In the genomic region with DNA sequence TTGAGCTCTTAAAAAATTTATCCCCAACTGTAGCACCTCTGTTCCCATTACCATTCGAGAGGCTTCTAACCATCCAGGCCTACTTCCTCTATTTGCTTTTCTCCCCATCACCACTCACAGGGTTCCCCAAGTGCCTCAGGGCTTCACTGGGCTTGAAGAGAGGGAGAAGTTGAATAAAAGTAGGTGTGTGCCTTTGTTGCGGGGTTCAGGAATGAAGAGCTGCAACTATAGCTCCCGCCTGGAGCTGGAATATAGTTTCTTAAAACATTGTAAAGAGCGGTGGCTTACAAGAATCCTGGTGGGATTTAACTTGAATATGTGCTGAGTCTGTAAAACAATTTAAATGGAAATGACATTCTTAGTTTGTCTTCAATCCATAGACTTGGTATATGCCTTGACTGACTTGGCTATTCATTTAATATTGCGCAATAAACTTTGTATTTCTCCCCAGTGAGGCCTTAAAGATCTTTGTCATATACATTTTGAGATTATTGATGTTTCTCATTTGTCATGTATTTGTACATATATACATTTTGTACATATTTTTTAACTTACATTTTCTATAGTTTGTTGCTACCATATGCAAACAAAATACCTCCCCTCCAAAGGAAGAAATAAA, we compare ENCODE assay signal across 18 cellular contexts. TPM values are rescaled to one million over a fixed set of nuclear protein-coding genes. Genes with fewer than 3 reads are reported as not detected.
"Had no signal": no experiment of that assay in that cellular context is flagged by ENCODE, and none has a peak within 500 bp of the region (broad histone marks: within the 10 kb centered on the region; RNA-seq: fewer than 3 reads in every experiment).

No MANE protein-coding gene starts in this region.

- H3K4me1 ChIP-seq: testis had no signal

- ATAC-seq: activated CD4-positive, alpha-beta T cell treated with anti-CD3 and anti-CD28 coated beads for 36 hours; naive thymus-derived CD4-positive, alpha-beta T cell; sciatic nerve; stimulated activated effector memory CD8-positive, alpha-beta T cell treated with anti-CD3 and anti-CD28 coated beads, Interleukin-12 subunit alpha, Interleukin-12 subunit beta, amount 100 ng/mL, for 72 hours had no signal

- H3K9me3 ChIP-seq: stomach, testis had no signal

- H3K27ac ChIP-seq: stomach, testis had no signal

- DNase-seq: activated CD4-positive, alpha-beta memory T cell treated with anti-CD3 and anti-CD28 coated beads for 36 hours; activated CD4-positive, alpha-beta T cell treated with anti-CD3 and anti-CD28 coated beads for 36 hours; activated gamma-delta T cell treated with Interleukin-2 at 50 U/mL for 16 hours; activated T-cell treated with anti-CD3 and anti-CD28 coated beads for 4 hours; effector memory CD4-positive, alpha-beta T cell; foreskin melanocyte; head of caudate nucleus; mesenchymal stem cell; naive thymus-derived CD4-positive, alpha-beta T cell; stimulated activated CD4-positive, alpha-beta T cell treated with anti-CD3 and anti-CD28 coated beads, Interleukin-4, amount 100 ng/mL, for 24 hours; stomach; T-helper 2 cell; testis had no signal

- H3K36me3 ChIP-seq: stomach had no signal

- H3K27me3 ChIP-seq: cardiac muscle cell, stomach, testis had no signal

- H3K4me3 ChIP-seq: cardiac muscle cell, stomach, testis had no signal

RNA-seq across cellular contexts. Expression of gene ENTREP1, which starts 7.2 kb away (rescaled TPM):
- total RNA-seq: activated CD4-positive, alpha-beta T cell treated with anti-CD3 and anti-CD28 coated beads for 36 hours; activated T-helper 1 cell treated with anti-CD3 and anti-CD28 coated beads, Interleukin-12 subunit alpha, Interleukin-12 subunit beta, Interleukin-2, Interleukin-4 antibody, amounts not matched to agents 30 ng/mL and 10 ng/mL and 1 ng/mL, durations not matched to agents 14 hours and 24 hours and 36 hours; fibroblast of lung; naive thymus-derived CD4-positive, alpha-beta T cell had no signal
- polyA plus RNA-seq: naive thymus-derived CD4-positive, alpha-beta T cell had no signal
